Comparison of ENCODE assay signal across 12 cellular contexts in the genomic region with DNA sequence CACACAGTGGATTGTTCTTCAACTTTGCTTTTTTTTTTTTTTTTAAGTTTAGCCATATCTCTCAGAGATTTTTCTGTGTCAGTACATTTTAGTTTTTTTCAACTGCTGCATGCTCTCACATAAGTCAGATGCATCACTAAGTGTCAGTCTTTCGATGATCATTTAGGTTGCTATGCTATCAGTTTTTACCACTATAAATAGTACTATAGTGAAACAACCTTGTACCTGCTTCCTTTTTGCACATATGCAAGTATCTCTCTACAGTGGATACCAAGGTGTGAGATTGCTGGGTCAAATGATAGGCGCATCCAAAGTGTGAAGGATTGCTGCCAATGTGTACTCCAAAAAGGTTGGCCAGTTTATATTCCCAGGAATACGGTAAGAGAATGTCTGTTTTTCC. TPM values are rescaled to one million over a fixed set of nuclear protein-coding genes. Genes with fewer than 3 reads are reported as not detected.
DNase-seq lines count a peak whose midpoint lies in the region; ATAC-seq and TF ChIP-seq lines count a peak whose summit lies in the region.
"Had no signal": no experiment of that assay in that cellular context is flagged by ENCODE, and none has a peak within 500 bp of the region (broad histone marks: within the 10 kb centered on the region; RNA-seq: fewer than 3 reads in every experiment).

No MANE protein-coding gene starts in this region.

- no peaks in the 10 kb centered on the region for H3K36me3 ChIP-seq in OCI-LY7 (ENCODE audit: insufficient read depth, low read length)
- no peaks in the 10 kb centered on the region for H3K36me3 ChIP-seq in H7 (replicated peaks; ENCODE audit: control insufficient read depth, insufficient read depth, low read length)
- H3K36me3 ChIP-seq: gastroesophageal sphincter had no signal

- peak overlapping the region; percentile 63 for H3K4me2 ChIP-seq in OCI-LY7 (ENCODE audit: low read length)

- peak overlapping the region; percentile 45 for H3K27ac ChIP-seq in OCI-LY7 (ENCODE audit: low read depth, low read length, poor library complexity, severe bottlenecking)

- TF ChIP-seq CTCF in GM13976 (IDR thresholded peaks at IDR 0.05; ENCODE audit: borderline replicate concordance, control extremely low read depth, extremely low read depth, insufficient read depth, missing control alignments) (no peak), OCI-LY7 (conservative IDR thresholded peaks at IDR 0.05; ENCODE audit: low read length) (no peak), progenitor cell of endocrine pancreas (IDR thresholded peaks at IDR 0.05; ENCODE audit: unreplicated experiment) (no peak)

- in situ Hi-C loops in GM13976 (cut with MboI; ENCODE audit: low sequenced_read_pairs, unreplicated experiment): no loop called here

- H3K27me3 ChIP-seq in H7 (ENCODE audit: control insufficient read depth, insufficient read depth, low read length): no peaks in the 10 kb centered on the region
- H3K27me3 ChIP-seq: gastroesophageal sphincter had no signal

- CTCF ChIA-PET in OCI-LY7 (lab: Charles Lee; ENCODE audit: unreplicated experiment): no interaction called here

- no peak overlapping the region for H3K27ac Mint-ChIP-seq in progenitor cell of endocrine pancreas
- H3K27ac Mint-ChIP-seq: activated T-helper 2 cell treated with anti-CD3 and anti-CD28 coated beads, Interferon-gamma antibody, Interleukin-2, Interleukin-4, amounts not matched to agents 10 μg/mL and 5 μg/mL and 100 μg/mL, durations not matched to agents 14 hours and 24 hours and 36 hours had no signal

- no TSS peak for BruUV-seq in OCI-LY7 (replicated peaks; lab: Mats Ljungman, UMichigan)

- peaks cover 35% of the 10 kb centered on the region for H3K4me1 ChIP-seq in OCI-LY7 (ENCODE audit: insufficient read depth, low read length, poor library complexity, severe bottlenecking)

- H3K4me3 Mint-ChIP-seq in progenitor cell of endocrine pancreas (ENCODE audit: low read depth): no peak overlapping the region

- H2AFZ ChIP-seq in OCI-LY7 (ENCODE audit: low read length): no peak overlapping the region

- POLR2A ChIA-PET in OCI-LY7 (lab: Charles Lee): interaction anchor here (0.6 to 1.1 kb wide), 3 partner anchors 22 to 125 kb away, joined by 3 to 4 read pairs (median 3); no protein-coding TSS in a partner anchor

- ATAC-seq in GM19467 (IDR thresholded peaks at IDR 0.05; ENCODE audit: unreplicated experiment): peak; percentile 54
- ATAC-seq in HG02885 (IDR thresholded peaks at IDR 0.05; ENCODE audit: poor library complexity, unreplicated experiment): peak; percentile 63

- no peaks in the 10 kb centered on the region for H3K9me3 ChIP-seq in OCI-LY7 (ENCODE audit: low read length)
- H3K9me3 ChIP-seq: gastroesophageal sphincter had no signal

- no peaks in the 10 kb centered on the region for H3K27me3 Mint-ChIP-seq in progenitor cell of endocrine pancreas

- DNase-seq in GM13976 (ENCODE audit: low spot score) (peak; percentile 31), OCI-LY7 (ENCODE audit: low spot score) (no peak), NCI-H524 (lab: John Stamatoyannopoulos, UW) (no peak), progenitor cell of endocrine pancreas (ENCODE audit: low spot score, unreplicated experiment) (no peak), H7 (no peak), SK-N-DZ (ENCODE audit: low spot score) (no peak)
- DNase-seq: AML-193, NCI-H1417 treated with DMSO at 0.1 percent for 48 hours had no signal

- no peaks in the 10 kb centered on the region for H3K36me3 Mint-ChIP-seq in progenitor cell of endocrine pancreas (ENCODE audit: insufficient read depth)

- intact Hi-C loops in OCI-LY7 (cut with micrococcal nuclease; ENCODE audit: unreplicated experiment): loop anchor here (1.0 to 2.0 kb wide), 2 partner anchors 22 to 34 kb away; partner anchors contain the start of gene MAP4K3

- no peaks in the 10 kb centered on the region for H3K9me2 ChIP-seq in OCI-LY7 (ENCODE audit: insufficient read depth, low read length)

- no peaks in the 10 kb centered on the region for H3K9me3 Mint-ChIP-seq in progenitor cell of endocrine pancreas (ENCODE audit: low read depth)
- H3K9me3 Mint-ChIP-seq: activated T-helper 2 cell treated with anti-CD3 and anti-CD28 coated beads, Interferon-gamma antibody, Interleukin-2, Interleukin-4, amounts not matched to agents 10 μg/mL and 5 μg/mL and 100 μg/mL, durations not matched to agents 14 hours and 24 hours and 36 hours had no signal

- H3K4me3 ChIP-seq in OCI-LY7 (ENCODE audit: low read depth, low read length, poor library complexity, severe bottlenecking) (no peak overlapping the region), H7 (ENCODE audit: insufficient read depth, low read depth, low read length) (no peak overlapping the region)
- H3K4me3 ChIP-seq: gastroesophageal sphincter had no signal

- H3K79me2 ChIP-seq in OCI-LY7 (ENCODE audit: insufficient read depth, low read depth, low read length): no peaks in the 10 kb centered on the region

- H4K20me1 ChIP-seq in OCI-LY7 (ENCODE audit: insufficient read depth, low read length): no peaks in the 10 kb centered on the region

- H3K4me1 Mint-ChIP-seq in progenitor cell of endocrine pancreas (ENCODE audit: low read depth): peaks cover 8% of the 10 kb centered on the region

RNA-seq across cellular contexts. Expression of gene MAP4K3, which starts 33.5 kb away (rescaled TPM):
- total RNA-seq in OCI-LY7 (2014; rRNA removed; shearing (Covaris generic)): 10.7 and 12.4 TPM in 2 replicates
- total RNA-seq in OCI-LY7 (2022) (17.5 and 19.1 TPM in 2 replicates), progenitor cell of endocrine pancreas (60.0 and 63.6 TPM in 2 replicates)
- total RNA-seq in H7 (2014; rRNA removed; shearing (Covaris generic)): 48.4 and 83.7 TPM in 2 replicates
- polyA plus RNA-seq in SK-N-DZ (2014; cell fraction: cytosol; rRNA removed): 28.3 and 30.4 TPM in 2 replicates
- polyA plus RNA-seq in SK-N-DZ (2014; cell fraction: nucleus; rRNA removed): 53.2 and 66.1 TPM in 2 replicates
